Comparison of ENCODE assay signal across 8 cellular contexts in the genomic region with DNA sequence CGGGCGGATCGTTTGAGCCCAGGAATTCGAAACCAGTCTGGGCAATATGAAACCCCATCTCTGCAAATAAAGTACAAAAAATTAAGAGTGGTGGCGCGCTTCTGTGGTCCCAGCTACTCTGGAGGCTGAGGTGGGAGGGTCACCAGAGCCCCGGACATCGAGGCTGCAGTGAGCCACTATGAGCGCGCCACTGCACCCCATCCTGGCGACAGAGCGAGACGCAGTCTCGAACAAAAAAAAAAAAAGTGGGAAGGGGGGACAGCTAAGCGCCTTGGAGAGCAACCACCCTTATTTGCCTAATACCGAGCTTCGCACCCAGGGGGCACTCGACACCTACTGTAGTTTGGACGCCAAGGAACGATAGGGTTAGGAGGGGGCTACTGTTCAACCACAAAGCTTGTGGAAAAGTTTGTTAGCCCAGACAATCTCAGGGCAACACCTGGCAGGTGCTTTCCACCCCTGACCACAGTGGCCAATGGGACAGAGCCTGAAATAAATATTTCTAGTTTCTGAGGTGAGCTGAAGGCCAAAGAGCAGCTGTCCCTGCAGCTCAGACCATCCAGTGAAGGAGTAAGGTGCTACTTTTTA. TPM values are rescaled to one million over a fixed set of nuclear protein-coding genes. Genes with fewer than 3 reads are reported as not detected.
DNase-seq lines count a peak whose midpoint lies in the region; ATAC-seq and TF ChIP-seq lines count a peak whose summit lies in the region.

No MANE protein-coding gene starts in this region.

- H3K36me3 Mint-ChIP-seq in T-helper 17 cell (ENCODE audit: low read depth): peaks cover 3% of the 10 kb centered on the region

- peak; percentile 86 for TF ChIP-seq CTCF in GM12872 (IDR thresholded peaks at IDR 0.05; ENCODE audit: insufficient read depth, low read depth, low read length)
- peak; percentile 83 for TF ChIP-seq CTCF in astrocyte of the spinal cord (IDR thresholded peaks at IDR 0.05; ENCODE audit: low read depth, low read length)

- H3K4me3 Mint-ChIP-seq in T-helper 17 cell: peak overlapping the region; percentile 98

- peak overlapping the region; percentile 86 for H3K4me3 ChIP-seq in astrocyte of the spinal cord (ENCODE audit: low read depth, low read length)

- H3K4me1 Mint-ChIP-seq in T-helper 17 cell: peaks cover 18% of the 10 kb centered on the region

- in situ Hi-C loops in astrocyte of the spinal cord (cut with HindIII; ENCODE audit: low sequenced_read_pairs): no loop called here

- H3K27ac Mint-ChIP-seq in T-helper 17 cell: peak overlapping the region; percentile 95

- peak; percentile 62 for ATAC-seq in HG02852 (IDR thresholded peaks at IDR 0.05; ENCODE audit: unreplicated experiment)
- ATAC-seq in T-helper 17 cell: peak; percentile 66
- ATAC-seq in GM18858 (IDR thresholded peaks at IDR 0.05; ENCODE audit: unreplicated experiment): no peak

- DNase-seq in NCI-H1694 treated with DMSO at 0.1 percent for 48 hours (lab: John Stamatoyannopoulos, UW) (peak; percentile 83), T-helper 17 cell (peak; percentile 40 to 64 (median 46)), astrocyte of the spinal cord (ENCODE audit: low read depth, low spot score) (peak; percentile 69), hippocampal formation (lab: John Stamatoyannopoulos, UW) (peak; percentile 31 to 43), renal cortical epithelial cell (ENCODE audit: low read depth) (peak; percentile 58)

- no peaks in the 10 kb centered on the region for H3K9me3 ChIP-seq in T-helper 17 cell (ENCODE audit: control insufficient read depth, low read length, poor library complexity, severe bottlenecking)

- no peaks in the 10 kb centered on the region for H3K27me3 Mint-ChIP-seq in T-helper 17 cell

RNA-seq across cellular contexts. Expression of a gene that starts 0.8 kb away (rescaled TPM):
- total RNA-seq in T-helper 17 cell (1 to 10 TPM; 2.4 to 2.6 TPM), renal cortical epithelial cell (2.9 and 5.0 TPM in 2 replicates)

RNA-seq across cellular contexts. Expression of a gene that starts 11.5 kb away (rescaled TPM):
- 10 to 100 TPM; 33.1 to 36.1 TPM for total RNA-seq in T-helper 17 cell
- 21.9 and 23.8 TPM in 2 replicates for total RNA-seq in renal cortical epithelial cell

RNA-seq across cellular contexts. Expression of a gene that starts 16.4 kb away (rescaled TPM):
- total RNA-seq in T-helper 17 cell: 10 to 100 TPM; 39.1 to 49.4 TPM
- 8.2 and 32.2 TPM in 2 replicates for total RNA-seq in renal cortical epithelial cell

RNA-seq across cellular contexts. Expression of a gene that starts 25.7 kb away (rescaled TPM):
- total RNA-seq in T-helper 17 cell (1 to 10 TPM in 1 of 2 donors, under 1 TPM in 1; 0.90 to 1.2 TPM), renal cortical epithelial cell (0.30 and 0.69 TPM in 2 replicates)

RNA-seq across cellular contexts. Expression of a gene that starts 30.8 kb away (rescaled TPM):
- total RNA-seq in T-helper 17 cell (10 to 100 TPM; 43.5 to 57.9 TPM), renal cortical epithelial cell (64.3 and 99.0 TPM in 2 replicates)
